ENCODE assay signal across 1 cellular context in the genomic region with DNA sequence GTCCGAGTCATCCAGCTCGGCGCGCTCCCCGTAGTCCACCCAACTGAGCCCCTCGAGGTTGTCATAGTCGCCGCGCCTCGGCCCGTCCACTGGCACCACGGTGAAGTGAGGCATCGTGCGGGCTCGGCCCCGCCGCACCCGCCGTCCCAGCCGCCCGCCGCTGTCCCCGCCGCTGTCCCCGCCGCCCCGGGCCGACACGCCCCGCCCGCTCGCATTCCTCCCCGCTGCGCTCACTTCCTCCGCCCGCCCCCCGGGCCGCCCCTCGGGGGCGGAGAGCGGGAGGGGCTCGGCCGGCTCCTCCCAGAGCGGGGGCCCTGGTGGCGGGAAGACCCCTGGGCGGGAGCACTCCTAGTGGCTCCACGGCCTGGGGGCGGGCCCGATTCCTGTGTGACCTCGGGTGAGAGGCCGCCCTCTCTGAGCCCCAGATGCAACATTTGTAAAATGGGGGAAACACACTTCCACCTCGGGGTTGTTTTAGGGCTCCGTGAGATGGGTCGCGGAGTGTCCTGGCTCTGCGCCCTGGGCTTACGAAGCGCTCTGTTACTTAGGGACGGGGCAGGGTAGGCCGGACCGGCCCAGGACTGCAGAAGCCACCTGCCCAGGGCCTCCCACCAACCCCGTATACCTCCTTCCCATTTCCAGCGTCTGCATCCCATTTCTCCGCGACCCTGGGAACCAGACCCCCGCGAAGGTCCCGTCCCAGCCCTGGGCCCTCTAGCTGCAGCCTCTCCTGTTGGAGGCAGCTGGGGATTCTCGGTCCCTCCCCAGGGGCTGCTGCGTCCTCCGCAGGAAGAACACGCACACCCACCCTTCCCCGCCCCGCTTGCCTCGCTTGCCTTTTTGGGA.
TF ChIP-seq lines count a peak whose summit lies in the region.

A gene (minus strand): TSS at position 198 of the 846 bp plus-strand sequence. CDS start 84 bp downstream, at position 114.

TF ChIP-seq in HEK293, 187 proteins besides CTCF, POLR2A, EP300 and RAD21 (continued from another document and continues in another):
- TF ChIP-seq, protein P1, sequence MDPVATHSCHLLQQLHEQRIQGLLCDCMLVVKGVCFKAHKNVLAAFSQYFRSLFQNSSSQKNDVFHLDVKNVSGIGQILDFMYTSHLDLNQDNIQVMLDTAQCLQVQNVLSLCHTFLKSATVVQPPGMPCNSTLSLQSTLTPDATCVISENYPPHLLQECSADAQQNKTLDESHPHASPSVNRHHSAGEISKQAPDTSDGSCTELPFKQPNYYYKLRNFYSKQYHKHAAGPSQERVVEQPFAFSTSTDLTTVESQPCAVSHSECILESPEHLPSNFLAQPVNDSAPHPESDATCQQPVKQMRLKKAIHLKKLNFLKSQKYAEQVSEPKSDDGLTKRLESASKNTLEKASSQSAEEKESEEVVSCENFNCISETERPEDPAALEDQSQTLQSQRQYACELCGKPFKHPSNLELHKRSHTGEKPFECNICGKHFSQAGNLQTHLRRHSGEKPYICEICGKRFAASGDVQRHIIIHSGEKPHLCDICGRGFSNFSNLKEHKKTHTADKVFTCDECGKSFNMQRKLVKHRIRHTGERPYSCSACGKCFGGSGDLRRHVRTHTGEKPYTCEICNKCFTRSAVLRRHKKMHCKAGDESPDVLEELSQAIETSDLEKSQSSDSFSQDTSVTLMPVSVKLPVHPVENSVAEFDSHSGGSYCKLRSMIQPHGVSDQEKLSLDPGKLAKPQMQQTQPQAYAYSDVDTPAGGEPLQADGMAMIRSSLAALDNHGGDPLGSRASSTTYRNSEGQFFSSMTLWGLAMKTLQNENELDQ (tag by site-specific recombination; IDR thresholded peaks at IDR 0.05; ENCODE audit: low read depth): no peak
- TF ChIP-seq ZSCAN30 (tag by site-specific recombination; IDR thresholded peaks at IDR 0.05) (peak; percentile 32; the same call in 1 of the 2 replicates), SETDB1 (IDR thresholded peaks at IDR 0.05; ENCODE audit: insufficient read length, low read length) (no peak), YY1 (tag by site-specific recombination; IDR thresholded peaks at IDR 0.05) (no peak), ZFP3 (tag by site-specific recombination; IDR thresholded peaks at IDR 0.05; ENCODE audit: low read depth) (peak; percentile 13; the same call in 1 of the 2 replicates), ZNF391 (tag by site-specific recombination; IDR thresholded peaks at IDR 0.05; ENCODE audit: borderline replicate concordance, low read depth) (no peak), ZNF335 (tag by site-specific recombination; conservative IDR thresholded peaks at IDR 0.05) (peak; percentile 57), MZF1 (tag by site-specific recombination; IDR thresholded peaks at IDR 0.05; ENCODE audit: borderline replicate concordance) (no peak; the same call in 1 of the 2 replicates), MEIS1 (CRISPR knock-in tag; IDR thresholded peaks at IDR 0.05; ENCODE audit: borderline replicate concordance) (no peak), GLIS1 (tag by site-specific recombination; IDR thresholded peaks at IDR 0.05) (peak; percentile 61), ZBTB8A (tag by site-specific recombination; IDR thresholded peaks at IDR 0.05) (no peak), ZXDB (tag by site-specific recombination; IDR thresholded peaks at IDR 0.05) (peak; percentile 64), KLF7 (tag by site-specific recombination; IDR thresholded peaks at IDR 0.05; ENCODE audit: borderline replicate concordance) (peak; percentile 33; the same call in 1 of the 2 replicates), ZNF121 (tag by site-specific recombination; IDR thresholded peaks at IDR 0.05) (peak; percentile 92), ZNF629 (tag by site-specific recombination; IDR thresholded peaks at IDR 0.05) (peak; percentile 21; the same call in 1 of the 2 replicates), ZNF768 (tag by site-specific recombination; IDR thresholded peaks at IDR 0.05) (peak; percentile 100), ZEB2 (tag by site-specific recombination; IDR thresholded peaks at IDR 0.05) (0 out of 2 replicates have a peak, but pooled peaks have one; percentile 33), KLF16 (tag by site-specific recombination; IDR thresholded peaks at IDR 0.05) (peak; percentile 62), HOXC10 (CRISPR knock-in tag; IDR thresholded peaks at IDR 0.05) (no peak), ZIC2 (tag by site-specific recombination; IDR thresholded peaks at IDR 0.05) (peak; percentile 51; the same call in 1 of the 2 replicates), KLF9 (tag by site-specific recombination; IDR thresholded peaks at IDR 0.05; ENCODE audit: low read depth) (peak; percentile 87), EGR2 (tag by site-specific recombination; IDR thresholded peaks at IDR 0.05; ENCODE audit: low read depth) (peak; percentile 35; the same call in 1 of the 2 replicates), HOXA7 (CRISPR knock-in tag; IDR thresholded peaks at IDR 0.05; ENCODE audit: borderline replicate concordance) (no peak), ZNF555 (tag by site-specific recombination; conservative IDR thresholded peaks at IDR 0.05) (no peak), ZNF274 (IDR thresholded peaks at IDR 0.05; ENCODE audit: low read length) (no peak), ZNF274 (tag by site-specific recombination; IDR thresholded peaks at IDR 0.05; ENCODE audit: borderline replicate concordance) (no peak), KLF1 (tag by site-specific recombination; IDR thresholded peaks at IDR 0.05) (peak; percentile 73), ZNF654 (tag by site-specific recombination; IDR thresholded peaks at IDR 0.05; ENCODE audit: low read depth) (no peak), ZNF10 (tag by site-specific recombination; IDR thresholded peaks at IDR 0.05) (no peak), ZNF155 (tag by site-specific recombination; IDR thresholded peaks at IDR 0.05) (no peak), ZNF658 (tag by site-specific recombination; IDR thresholded peaks at IDR 0.05) (no peak), BCL11B (tag by site-specific recombination; IDR thresholded peaks at IDR 0.05; ENCODE audit: low read depth) (no peak), ZNF707 (tag by site-specific recombination; IDR thresholded peaks at IDR 0.05) (no peak)
- TF ChIP-seq, protein P2, sequence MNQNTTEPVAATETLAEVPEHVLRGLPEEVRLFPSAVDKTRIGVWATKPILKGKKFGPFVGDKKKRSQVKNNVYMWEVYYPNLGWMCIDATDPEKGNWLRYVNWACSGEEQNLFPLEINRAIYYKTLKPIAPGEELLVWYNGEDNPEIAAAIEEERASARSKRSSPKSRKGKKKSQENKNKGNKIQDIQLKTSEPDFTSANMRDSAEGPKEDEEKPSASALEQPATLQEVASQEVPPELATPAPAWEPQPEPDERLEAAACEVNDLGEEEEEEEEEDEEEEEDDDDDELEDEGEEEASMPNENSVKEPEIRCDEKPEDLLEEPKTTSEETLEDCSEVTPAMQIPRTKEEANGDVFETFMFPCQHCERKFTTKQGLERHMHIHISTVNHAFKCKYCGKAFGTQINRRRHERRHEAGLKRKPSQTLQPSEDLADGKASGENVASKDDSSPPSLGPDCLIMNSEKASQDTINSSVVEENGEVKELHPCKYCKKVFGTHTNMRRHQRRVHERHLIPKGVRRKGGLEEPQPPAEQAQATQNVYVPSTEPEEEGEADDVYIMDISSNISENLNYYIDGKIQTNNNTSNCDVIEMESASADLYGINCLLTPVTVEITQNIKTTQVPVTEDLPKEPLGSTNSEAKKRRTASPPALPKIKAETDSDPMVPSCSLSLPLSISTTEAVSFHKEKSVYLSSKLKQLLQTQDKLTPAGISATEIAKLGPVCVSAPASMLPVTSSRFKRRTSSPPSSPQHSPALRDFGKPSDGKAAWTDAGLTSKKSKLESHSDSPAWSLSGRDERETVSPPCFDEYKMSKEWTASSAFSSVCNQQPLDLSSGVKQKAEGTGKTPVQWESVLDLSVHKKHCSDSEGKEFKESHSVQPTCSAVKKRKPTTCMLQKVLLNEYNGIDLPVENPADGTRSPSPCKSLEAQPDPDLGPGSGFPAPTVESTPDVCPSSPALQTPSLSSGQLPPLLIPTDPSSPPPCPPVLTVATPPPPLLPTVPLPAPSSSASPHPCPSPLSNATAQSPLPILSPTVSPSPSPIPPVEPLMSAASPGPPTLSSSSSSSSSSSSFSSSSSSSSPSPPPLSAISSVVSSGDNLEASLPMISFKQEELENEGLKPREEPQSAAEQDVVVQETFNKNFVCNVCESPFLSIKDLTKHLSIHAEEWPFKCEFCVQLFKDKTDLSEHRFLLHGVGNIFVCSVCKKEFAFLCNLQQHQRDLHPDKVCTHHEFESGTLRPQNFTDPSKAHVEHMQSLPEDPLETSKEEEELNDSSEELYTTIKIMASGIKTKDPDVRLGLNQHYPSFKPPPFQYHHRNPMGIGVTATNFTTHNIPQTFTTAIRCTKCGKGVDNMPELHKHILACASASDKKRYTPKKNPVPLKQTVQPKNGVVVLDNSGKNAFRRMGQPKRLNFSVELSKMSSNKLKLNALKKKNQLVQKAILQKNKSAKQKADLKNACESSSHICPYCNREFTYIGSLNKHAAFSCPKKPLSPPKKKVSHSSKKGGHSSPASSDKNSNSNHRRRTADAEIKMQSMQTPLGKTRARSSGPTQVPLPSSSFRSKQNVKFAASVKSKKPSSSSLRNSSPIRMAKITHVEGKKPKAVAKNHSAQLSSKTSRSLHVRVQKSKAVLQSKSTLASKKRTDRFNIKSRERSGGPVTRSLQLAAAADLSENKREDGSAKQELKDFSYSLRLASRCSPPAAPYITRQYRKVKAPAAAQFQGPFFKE (tag by site-specific recombination; IDR thresholded peaks at IDR 0.05; ENCODE audit: borderline replicate concordance): peak; percentile 37; the same call in 1 of the 2 replicates
- TF ChIP-seq, protein P3, sequence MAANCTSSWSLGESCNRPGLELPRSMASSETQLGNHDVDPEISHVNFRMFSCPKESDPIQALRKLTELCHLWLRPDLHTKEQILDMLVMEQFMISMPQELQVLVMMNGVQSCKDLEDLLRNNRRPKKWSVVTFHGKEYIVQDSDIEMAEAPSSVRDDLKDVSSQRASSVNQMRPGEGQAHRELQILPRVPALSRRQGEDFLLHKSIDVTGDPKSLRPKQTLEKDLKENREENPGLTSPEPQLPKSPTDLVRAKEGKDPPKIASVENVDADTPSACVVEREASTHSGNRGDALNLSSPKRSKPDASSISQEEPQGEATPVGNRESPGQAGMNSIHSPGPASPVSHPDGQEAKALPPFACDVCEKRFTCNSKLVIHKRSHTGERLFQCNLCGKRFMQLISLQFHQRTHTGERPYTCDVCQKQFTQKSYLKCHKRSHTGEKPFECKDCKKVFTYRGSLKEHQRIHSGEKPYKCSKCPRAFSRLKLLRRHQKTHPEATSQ (tag by site-specific recombination; IDR thresholded peaks at IDR 0.05): no peak
- TF ChIP-seq, protein P4, sequence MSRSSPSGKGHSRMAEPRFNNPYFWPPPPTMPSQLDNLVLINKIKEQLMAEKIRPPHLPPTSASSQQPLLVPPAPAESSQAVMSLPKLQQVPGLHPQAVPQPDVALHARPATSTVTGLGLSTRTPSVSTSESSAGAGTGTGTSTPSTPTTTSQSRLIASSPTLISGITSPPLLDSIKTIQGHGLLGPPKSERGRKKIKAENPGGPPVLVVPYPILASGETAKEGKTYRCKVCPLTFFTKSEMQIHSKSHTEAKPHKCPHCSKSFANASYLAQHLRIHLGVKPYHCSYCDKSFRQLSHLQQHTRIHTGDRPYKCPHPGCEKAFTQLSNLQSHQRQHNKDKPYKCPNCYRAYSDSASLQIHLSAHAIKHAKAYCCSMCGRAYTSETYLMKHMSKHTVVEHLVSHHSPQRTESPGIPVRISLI (tag by site-specific recombination; IDR thresholded peaks at IDR 0.05): no peak
- TF ChIP-seq, protein P5, sequence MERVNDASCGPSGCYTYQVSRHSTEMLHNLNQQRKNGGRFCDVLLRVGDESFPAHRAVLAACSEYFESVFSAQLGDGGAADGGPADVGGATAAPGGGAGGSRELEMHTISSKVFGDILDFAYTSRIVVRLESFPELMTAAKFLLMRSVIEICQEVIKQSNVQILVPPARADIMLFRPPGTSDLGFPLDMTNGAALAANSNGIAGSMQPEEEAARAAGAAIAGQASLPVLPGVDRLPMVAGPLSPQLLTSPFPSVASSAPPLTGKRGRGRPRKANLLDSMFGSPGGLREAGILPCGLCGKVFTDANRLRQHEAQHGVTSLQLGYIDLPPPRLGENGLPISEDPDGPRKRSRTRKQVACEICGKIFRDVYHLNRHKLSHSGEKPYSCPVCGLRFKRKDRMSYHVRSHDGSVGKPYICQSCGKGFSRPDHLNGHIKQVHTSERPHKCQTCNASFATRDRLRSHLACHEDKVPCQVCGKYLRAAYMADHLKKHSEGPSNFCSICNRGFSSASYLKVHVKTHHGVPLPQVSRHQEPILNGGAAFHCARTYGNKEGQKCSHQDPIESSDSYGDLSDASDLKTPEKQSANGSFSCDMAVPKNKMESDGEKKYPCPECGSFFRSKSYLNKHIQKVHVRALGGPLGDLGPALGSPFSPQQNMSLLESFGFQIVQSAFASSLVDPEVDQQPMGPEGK (tag by site-specific recombination; IDR thresholded peaks at IDR 0.05): peak; percentile 67
- TF ChIP-seq, protein P6, sequence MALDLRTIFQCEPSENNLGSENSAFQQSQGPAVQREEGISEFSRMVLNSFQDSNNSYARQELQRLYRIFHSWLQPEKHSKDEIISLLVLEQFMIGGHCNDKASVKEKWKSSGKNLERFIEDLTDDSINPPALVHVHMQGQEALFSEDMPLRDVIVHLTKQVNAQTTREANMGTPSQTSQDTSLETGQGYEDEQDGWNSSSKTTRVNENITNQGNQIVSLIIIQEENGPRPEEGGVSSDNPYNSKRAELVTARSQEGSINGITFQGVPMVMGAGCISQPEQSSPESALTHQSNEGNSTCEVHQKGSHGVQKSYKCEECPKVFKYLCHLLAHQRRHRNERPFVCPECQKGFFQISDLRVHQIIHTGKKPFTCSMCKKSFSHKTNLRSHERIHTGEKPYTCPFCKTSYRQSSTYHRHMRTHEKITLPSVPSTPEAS (tag by site-specific recombination; IDR thresholded peaks at IDR 0.05): no peak
- TF ChIP-seq, protein P7, sequence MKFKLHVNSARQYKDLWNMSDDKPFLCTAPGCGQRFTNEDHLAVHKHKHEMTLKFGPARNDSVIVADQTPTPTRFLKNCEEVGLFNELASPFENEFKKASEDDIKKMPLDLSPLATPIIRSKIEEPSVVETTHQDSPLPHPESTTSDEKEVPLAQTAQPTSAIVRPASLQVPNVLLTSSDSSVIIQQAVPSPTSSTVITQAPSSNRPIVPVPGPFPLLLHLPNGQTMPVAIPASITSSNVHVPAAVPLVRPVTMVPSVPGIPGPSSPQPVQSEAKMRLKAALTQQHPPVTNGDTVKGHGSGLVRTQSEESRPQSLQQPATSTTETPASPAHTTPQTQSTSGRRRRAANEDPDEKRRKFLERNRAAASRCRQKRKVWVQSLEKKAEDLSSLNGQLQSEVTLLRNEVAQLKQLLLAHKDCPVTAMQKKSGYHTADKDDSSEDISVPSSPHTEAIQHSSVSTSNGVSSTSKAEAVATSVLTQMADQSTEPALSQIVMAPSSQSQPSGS (tag by site-specific recombination; IDR thresholded peaks at IDR 0.05; ENCODE audit: low read depth): no peak
- TF ChIP-seq, protein P8, sequence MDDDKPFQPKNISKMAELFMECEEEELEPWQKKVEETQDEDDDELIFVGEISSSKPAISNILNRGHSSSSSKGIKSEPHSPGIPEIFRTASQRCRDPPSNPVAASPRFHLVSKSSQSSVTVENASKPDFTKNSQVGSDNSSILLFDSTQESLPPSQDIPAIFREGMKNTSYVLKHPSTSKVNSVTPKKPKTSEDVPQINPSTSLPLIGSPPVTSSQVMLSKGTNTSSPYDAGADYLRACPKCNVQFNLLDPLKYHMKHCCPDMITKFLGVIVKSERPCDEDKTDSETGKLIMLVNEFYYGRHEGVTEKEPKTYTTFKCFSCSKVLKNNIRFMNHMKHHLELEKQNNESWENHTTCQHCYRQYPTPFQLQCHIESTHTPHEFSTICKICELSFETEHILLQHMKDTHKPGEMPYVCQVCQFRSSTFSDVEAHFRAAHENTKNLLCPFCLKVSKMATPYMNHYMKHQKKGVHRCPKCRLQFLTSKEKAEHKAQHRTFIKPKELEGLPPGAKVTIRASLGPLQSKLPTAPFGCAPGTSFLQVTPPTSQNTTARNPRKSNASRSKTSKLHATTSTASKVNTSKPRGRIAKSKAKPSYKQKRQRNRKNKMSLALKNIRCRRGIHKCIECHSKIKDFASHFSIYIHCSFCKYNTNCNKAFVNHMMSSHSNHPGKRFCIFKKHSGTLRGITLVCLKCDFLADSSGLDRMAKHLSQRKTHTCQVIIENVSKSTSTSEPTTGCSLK (tag by site-specific recombination; IDR thresholded peaks at IDR 0.05): no peak
